8 cellular contexts compared by ENCODE assay signal in the genomic region with DNA sequence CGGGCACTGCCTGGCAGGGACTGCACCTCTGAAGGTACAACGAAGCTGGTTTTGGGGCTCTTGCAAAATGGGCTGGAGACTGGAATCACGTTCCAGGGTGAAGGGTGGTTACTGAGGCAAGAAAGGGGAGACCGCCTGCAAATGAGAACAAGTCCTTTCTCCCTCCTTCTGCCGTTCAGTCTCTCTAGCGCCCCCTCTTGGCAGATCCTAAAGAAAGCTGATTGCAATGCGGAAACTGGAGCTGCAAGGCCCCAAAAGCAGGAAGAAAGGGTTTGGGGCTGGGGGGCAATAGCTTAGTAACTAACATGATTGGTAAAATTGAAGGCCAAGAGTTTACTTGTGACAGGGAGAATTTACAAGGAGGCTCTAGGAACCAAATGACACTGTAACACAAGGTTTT.
DNase-seq lines count a peak whose midpoint lies in the region; ATAC-seq and TF ChIP-seq lines count a peak whose summit lies in the region.

No MANE protein-coding gene starts in this region.

- no peak for ATAC-seq in heart left ventricle
- ATAC-seq in right cardiac atrium: no peak
- no peak for ATAC-seq in body of pancreas
- no peak for ATAC-seq in HG03196 (IDR thresholded peaks at IDR 0.05; ENCODE audit: unreplicated experiment)
- no peak for ATAC-seq in GM18520 (IDR thresholded peaks at IDR 0.05; ENCODE audit: unreplicated experiment)
- no peak for ATAC-seq in GM21619 (IDR thresholded peaks at IDR 0.05; ENCODE audit: unreplicated experiment)

- H3K27ac ChIP-seq in heart left ventricle (no peak overlapping the region), right cardiac atrium (ENCODE audit: low read length) (no peak overlapping the region), body of pancreas (no peak overlapping the region)

- intact Hi-C loops in heart left ventricle (cut with DNase I) (loop anchor here in 8 of 10 donors (10.0 kb wide), 4 partner anchors 232 to 402 kb away; no protein-coding TSS in a partner anchor), right cardiac atrium (cut with DNase I) (loop anchor here in 1 of 4 donors (10.0 kb wide), 1 partner anchor 108 kb away; no protein-coding TSS in a partner anchor), body of pancreas (cut with DNase I) (loop anchor here (10.0 kb wide), 1 partner anchor 248 kb away; no protein-coding TSS in a partner anchor)

- WGBS in heart left ventricle, 4 donors: 55 to 59% (median 57%) methylated on average over 7 of the region's 7 CpGs
- 60% methylated on average over 7 of the region's 7 CpGs for WGBS in right cardiac atrium
- 46 to 52% methylated on average over 7 of the region's 7 CpGs for WGBS in body of pancreas, 2 donors

- H3K36me3 ChIP-seq in heart left ventricle: no peaks in the 10 kb centered on the region
- H3K36me3 ChIP-seq in body of pancreas (replicated peaks in 1 of 2; ENCODE audit: insufficient read depth in 1 of 2, low read depth in 2 of 2): no peaks in the 10 kb centered on the region

- TF ChIP-seq CTCF in heart left ventricle (IDR thresholded peaks at IDR 0.05) (peak in 10 of 12 donors; percentile 11 to 50 (median 42)), body of pancreas (IDR thresholded peaks at IDR 0.05) (peak in 6 of 7 experiments; percentile 24 to 45 (median 34)), retinal pigment epithelial cell (conservative IDR thresholded peaks at IDR 0.05; ENCODE audit: low read depth, low read length) (peak; percentile 55)

- no peaks in the 10 kb centered on the region for H3K27me3 ChIP-seq in heart left ventricle
- H3K27me3 ChIP-seq in right cardiac atrium (ENCODE audit: control insufficient read depth, insufficient read depth): no peaks in the 10 kb centered on the region
- no peaks in the 10 kb centered on the region for H3K27me3 ChIP-seq in body of pancreas

- peaks cover 0 to 7% (median 0%) of the 10 kb centered on the region in 12 donors for H3K4me1 ChIP-seq in heart left ventricle
- H3K4me1 ChIP-seq in right cardiac atrium (ENCODE audit: control insufficient read depth, insufficient read depth, low read length): peaks cover 1% of the 10 kb centered on the region
- no peaks in the 10 kb centered on the region for H3K4me1 ChIP-seq in body of pancreas

- DNase-seq in heart left ventricle (no peak), right cardiac atrium (no peak), LHCN-M2 (ENCODE audit: low read depth) (peak; percentile 41), body of pancreas (peak; percentile 21 to 54 (median 52)), retinal pigment epithelial cell (ENCODE audit: low read depth) (no peak)

- TF ChIP-seq POLR2A in heart left ventricle (IDR thresholded peaks at IDR 0.05): no peak
- no peak for TF ChIP-seq POLR2A in body of pancreas (IDR thresholded peaks at IDR 0.05)

- H3K9me3 ChIP-seq in heart left ventricle: no peaks in the 10 kb centered on the region
- no peaks in the 10 kb centered on the region for H3K9me3 ChIP-seq in right cardiac atrium (ENCODE audit: control insufficient read depth, low read length)
- H3K9me3 ChIP-seq in body of pancreas: no peaks in the 10 kb centered on the region

- H3K4me3 ChIP-seq in heart left ventricle (no peak overlapping the region), right cardiac atrium (ENCODE audit: low read length) (no peak overlapping the region), body of pancreas (no peak overlapping the region), retinal pigment epithelial cell (ENCODE audit: low read length) (no peak overlapping the region)

Comparison
In these comparisons a context has a peak if more than half of its experiments do, and no peak if none do; other contexts are left out.
1. DNase-seq: peak in LHCN-M2 (single experiment) and body of pancreas (4 of 4); none in heart left ventricle (0 of 5), right cardiac atrium (0 of 3) and retinal pigment epithelial cell (single experiment).
2. Peak in every context shown above with its lines, with median percentiles within 50 percentile points of each other: CTCF ChIP-seq.